32 cellular contexts compared by ENCODE assay signal in genomic region chr16:9723136-9723535, GRCh38.
"Had no signal": no experiment of that assay in that cellular context is flagged by ENCODE, and none has a peak within 500 bp of the region (broad histone marks: within the 10 kb centered on the region; RNA-seq: fewer than 3 reads in every experiment).

No MANE protein-coding gene starts in this region.

- H3K4me3 ChIP-seq: neural progenitor cell, ovary, psoas muscle, skin epidermis, smooth muscle cell, spleen, suprapubic skin, testis, tibial artery, transverse colon, upper lobe of right lung, uterus had no signal

- H3K27me3 Mint-ChIP-seq: natural killer cell treated with Interleukin-12 subunit alpha and Interleukin-12 subunit beta and Interleukin-15 and Interleukin-18, amount 100 ng/mL, for 72 hours; stimulated activated memory B cell treated with anti-CD40 and anti-IgM and Interleukin-4, amounts not matched to agents 10 μg/mL and 1 μg/mL and 100 μg/mL, for 72 hours; stimulated activated naive CD8-positive, alpha-beta T cell treated with anti-CD3 and anti-CD28 coated beads, Interleukin-15, amount 100 ng/mL, for 72 hours had no signal

- H2AFZ ChIP-seq: neural progenitor cell, parathyroid adenoma had no signal

- H3K27me3 ChIP-seq: neural progenitor cell, ovary, spleen, suprapubic skin, testis, transverse colon, upper lobe of right lung, uterus had no signal

- H3K4me2 ChIP-seq: neural progenitor cell, smooth muscle cell had no signal

- H3K36me3 ChIP-seq: neural progenitor cell, ovary, spleen, suprapubic skin, tibial artery, transverse colon, upper lobe of right lung, uterus had no signal

- H3K36me3 Mint-ChIP-seq: natural killer cell treated with Interleukin-12 subunit alpha and Interleukin-12 subunit beta and Interleukin-15 and Interleukin-18, amount 100 ng/mL, for 72 hours; neural progenitor cell; stimulated activated memory B cell treated with anti-CD40 and anti-IgM and Interleukin-4, amounts not matched to agents 10 μg/mL and 1 μg/mL and 100 μg/mL, for 72 hours; type B pancreatic cell had no signal

- H3K4me1 ChIP-seq: neural progenitor cell, parathyroid adenoma, psoas muscle, spleen, suprapubic skin, testis, tibial artery, transverse colon, upper lobe of right lung, uterus had no signal

- H3K4me3 Mint-ChIP-seq: naive thymus-derived CD8-positive, alpha-beta T cell; natural killer cell treated with Interleukin-12 subunit alpha and Interleukin-12 subunit beta and Interleukin-15 and Interleukin-18, amount 100 ng/mL, for 72 hours; nephron progenitor cell; neural progenitor cell; stimulated activated memory B cell treated with anti-CD40 and anti-IgM and Interleukin-4, amounts not matched to agents 10 μg/mL and 1 μg/mL and 100 μg/mL, for 72 hours; stimulated activated naive CD8-positive, alpha-beta T cell treated with anti-CD3 and anti-CD28 coated beads, Interleukin-15, amount 100 ng/mL, for 72 hours; type B pancreatic cell had no signal

- H3K9me3 Mint-ChIP-seq: natural killer cell treated with Interleukin-12 subunit alpha and Interleukin-12 subunit beta and Interleukin-15 and Interleukin-18, amount 100 ng/mL, for 72 hours; nephron progenitor cell; neural progenitor cell; stimulated activated naive CD8-positive, alpha-beta T cell treated with anti-CD3 and anti-CD28 coated beads, Interleukin-15, amount 100 ng/mL, for 72 hours; type B pancreatic cell had no signal

- H3K27ac Mint-ChIP-seq: naive thymus-derived CD8-positive, alpha-beta T cell; natural killer cell treated with Interleukin-12 subunit alpha and Interleukin-12 subunit beta and Interleukin-15 and Interleukin-18, amount 100 ng/mL, for 72 hours; nephron progenitor cell; neural progenitor cell; progenitor cell of endocrine pancreas; stimulated activated memory B cell treated with anti-CD40 and anti-IgM and Interleukin-4, amounts not matched to agents 10 μg/mL and 1 μg/mL and 100 μg/mL, for 72 hours; type B pancreatic cell had no signal

- H3K4me1 Mint-ChIP-seq: naive thymus-derived CD8-positive, alpha-beta T cell; nephron progenitor cell; stimulated activated memory B cell treated with anti-CD40 and anti-IgM and Interleukin-4, amounts not matched to agents 10 μg/mL and 1 μg/mL and 100 μg/mL, for 72 hours; stimulated activated naive CD8-positive, alpha-beta T cell treated with anti-CD3 and anti-CD28 coated beads, Interleukin-15, amount 100 ng/mL, for 72 hours had no signal

- H3K79me2 ChIP-seq: parathyroid adenoma had no signal

- DNase-seq: naive thymus-derived CD8-positive, alpha-beta T cell; nephron progenitor cell; occipital lobe; ovary; posterior cingulate gyrus; psoas muscle; right cardiac atrium; spleen; stimulated activated CD4-positive, alpha-beta T cell treated with anti-CD3 and anti-CD28 coated beads, Interleukin-12 subunit alpha, Interleukin-12 subunit beta, amount 100 ng/mL, for 4 hours; stimulated activated CD4-positive, alpha-beta T cell treated with anti-CD3 and anti-CD28 coated beads, Interleukin-1b, Interleukin-23, amount 100 ng/mL, for 48 hours; stimulated activated CD4-positive, alpha-beta T cell treated with anti-CD3 and anti-CD28 coated beads, Interleukin-4, amount 100 ng/mL, for 1 hour; stimulated activated CD4-positive, alpha-beta T cell treated with anti-CD3 and anti-CD28 coated beads, Interleukin-4, amount 100 ng/mL, for 4 hours; stimulated activated CD8-positive, alpha-beta memory T cell treated with anti-CD3 and anti-CD28 coated beads, Interleukin-4, amount 100 ng/mL, for 48 hours; stimulated activated naive CD4-positive, alpha-beta T cell; stimulated activated naive CD8-positive, alpha-beta T cell treated with anti-CD3 and anti-CD28 coated beads, Interleukin-15, amount 100 ng/mL, for 72 hours; stimulated activated naive CD8-positive, alpha-beta T cell treated with anti-CD3 and anti-CD28 coated beads, Interleukin-15, Interleukin-2, amounts not matched to agents 100 U/mL and 50 U/mL, for 24 hours; substantia nigra; testis; tibial artery; transverse colon; upper lobe of right lung; uterus had no signal

- H3K9me3 ChIP-seq: ovary, psoas muscle, suprapubic skin, testis, tibial artery, transverse colon, upper lobe of right lung, uterus had no signal

- H3K27ac ChIP-seq: neural progenitor cell, ovary, parathyroid adenoma, psoas muscle, skin epidermis, spleen, suprapubic skin, testis, tibial artery, transverse colon, upper lobe of right lung, uterus had no signal

- ATAC-seq: naive thymus-derived CD8-positive, alpha-beta T cell; natural killer cell treated with Interleukin-12 subunit alpha and Interleukin-12 subunit beta and Interleukin-15 and Interleukin-18, amount 100 ng/mL, for 72 hours; psoas muscle; right cardiac atrium; sciatic nerve; stimulated activated memory B cell treated with anti-CD40 and anti-IgM and Interleukin-4, amounts not matched to agents 10 μg/mL and 1 μg/mL and 100 μg/mL, for 72 hours; stimulated activated naive CD8-positive, alpha-beta T cell treated with anti-CD3 and anti-CD28 coated beads, Interleukin-15, amount 100 ng/mL, for 72 hours; stimulated activated naive CD8-positive, alpha-beta T cell treated with anti-CD3 and anti-CD28 coated beads, Interleukin-15, Interleukin-2, amounts not matched to agents 100 U/mL and 50 U/mL, for 24 hours; upper lobe of right lung had no signal
